16 cellular contexts compared by ENCODE assay signal in genomic region chr4:10655968-10656367, GRCh38. TPM values are rescaled to one million over a fixed set of nuclear protein-coding genes. Genes with fewer than 3 reads are reported as not detected.
DNase-seq lines count a peak whose midpoint lies in the region; ATAC-seq and TF ChIP-seq lines count a peak whose summit lies in the region.
"Had no signal": no experiment of that assay in that cellular context is flagged by ENCODE, and none has a peak within 500 bp of the region (broad histone marks: within the 10 kb centered on the region; RNA-seq: fewer than 3 reads in every experiment).

No MANE protein-coding gene starts in this region.

- DNase-seq in HFFc6 (peak; percentile 36), foreskin fibroblast (peak; percentile 62 to 81), right lobe of liver (no peak), NCI-H1694 (lab: John Stamatoyannopoulos, UW) (no peak)
- DNase-seq: activated CD4-positive, alpha-beta T cell treated with anti-CD3 and anti-CD28 coated beads, Interleukin-2, amount 10 ng/mL, durations not matched to agents 7 days and 5 days; DMS 273 treated with DMSO at 0.1 percent for 48 hours; NCI-H187 treated with DMSO at 0.1 percent for 48 hours; stimulated activated CD8-positive, alpha-beta memory T cell treated with anti-CD3 and anti-CD28 coated beads, Interleukin-4, amount 100 ng/mL, for 48 hours had no signal

- no peaks in the 10 kb centered on the region for H3K36me3 Mint-ChIP-seq in HFFc6 (ENCODE audit: low read depth)
- no peaks in the 10 kb centered on the region for H3K36me3 Mint-ChIP-seq in activated T-helper 17 cell treated with anti-CD3 and anti-CD28 coated beads, Interleukin-2, amount 50 U/mL, for 72 hours (ENCODE audit: low read depth)
- H3K36me3 Mint-ChIP-seq: brain had no signal

- TF ChIP-seq POLR2A in right lobe of liver (IDR thresholded peaks at IDR 0.05) = no peak

- H3K4me3 Mint-ChIP-seq in HFFc6 = peak overlapping the region; percentile 72
- H3K4me3 Mint-ChIP-seq in activated T-helper 17 cell treated with anti-CD3 and anti-CD28 coated beads, Interleukin-2, amount 50 U/mL, for 72 hours = peak overlapping the region; percentile 43
- H3K4me3 Mint-ChIP-seq: activated CD4-positive, alpha-beta T cell treated with anti-CD3 and anti-CD28 coated beads, Interleukin-2, amount 10 ng/mL, durations not matched to agents 7 days and 5 days; brain; memory B cell had no signal

- peak; percentile 59 for ATAC-seq in activated T-helper 17 cell treated with anti-CD3 and anti-CD28 coated beads, Interleukin-2, amount 50 U/mL, for 72 hours (replicated peaks)
- ATAC-seq in right lobe of liver (no peak), GM18502 (IDR thresholded peaks at IDR 0.05; ENCODE audit: poor library complexity, unreplicated experiment) (no peak), HG03175 (IDR thresholded peaks at IDR 0.05; ENCODE audit: unreplicated experiment) (no peak)
- ATAC-seq: sciatic nerve had no signal

- H3K4me1 ChIP-seq in right lobe of liver = no peaks in the 10 kb centered on the region

- peak overlapping the region; percentile 36; the same call in 1 of the 2 replicates for H3K27ac Mint-ChIP-seq in HFFc6
- peak overlapping the region; percentile 10 for H3K27ac Mint-ChIP-seq in activated T-helper 17 cell treated with anti-CD3 and anti-CD28 coated beads, Interleukin-2, amount 50 U/mL, for 72 hours
- H3K27ac Mint-ChIP-seq: activated CD4-positive, alpha-beta T cell treated with anti-CD3 and anti-CD28 coated beads, Interleukin-2, amount 10 ng/mL, durations not matched to agents 7 days and 5 days; brain; memory B cell had no signal

- peaks cover 0 to 7% of the 10 kb centered on the region in 2 donors for H3K27me3 ChIP-seq in right lobe of liver

- no peaks in the 10 kb centered on the region for H3K9me3 Mint-ChIP-seq in HFFc6
- H3K9me3 Mint-ChIP-seq in activated T-helper 17 cell treated with anti-CD3 and anti-CD28 coated beads, Interleukin-2, amount 50 U/mL, for 72 hours = peaks cover 3% of the 10 kb centered on the region

- peaks cover 34% of the 10 kb centered on the region for H3K4me1 Mint-ChIP-seq in HFFc6 (ENCODE audit: low read depth)
- peaks cover 6% of the 10 kb centered on the region for H3K4me1 Mint-ChIP-seq in activated T-helper 17 cell treated with anti-CD3 and anti-CD28 coated beads, Interleukin-2, amount 50 U/mL, for 72 hours

- no peaks in the 10 kb centered on the region for H3K36me3 ChIP-seq in right lobe of liver

- WGBS in right lobe of liver (ENCODE audit: insufficient coverage, low coverage, low lambda C conversion rate, missing lambda C conversion rate) = 51% methylated on average over 6 of the region's 6 CpGs

- H3K27ac ChIP-seq in C4-2B (peak overlapping the region; percentile 67), right lobe of liver (no peak overlapping the region)
- H3K27ac ChIP-seq: HL-60 had no signal

- H3K4me3 ChIP-seq in foreskin fibroblast (ENCODE audit: low read depth in 1 of 2, low read length in 2 of 2) (no peak overlapping the region), right lobe of liver (no peak overlapping the region)

- no peak for TF ChIP-seq CTCF in C4-2B (conservative IDR thresholded peaks at IDR 0.05)
- TF ChIP-seq CTCF in HFFc6 (IDR thresholded peaks at IDR 0.05) = no peak
- no peak for TF ChIP-seq CTCF in foreskin fibroblast (IDR thresholded peaks at IDR 0.05; ENCODE audit: low read depth, low read length)
- no peak for TF ChIP-seq CTCF in right lobe of liver (IDR thresholded peaks at IDR 0.05)

- intact Hi-C loops in right lobe of liver (cut with DNase I) = no loop called here

- no peaks in the 10 kb centered on the region for H3K9me3 ChIP-seq in right lobe of liver

- peaks cover 13% of the 10 kb centered on the region for H3K27me3 Mint-ChIP-seq in HFFc6 (ENCODE audit: insufficient read depth)
- peaks cover 6% of the 10 kb centered on the region for H3K27me3 Mint-ChIP-seq in activated T-helper 17 cell treated with anti-CD3 and anti-CD28 coated beads, Interleukin-2, amount 50 U/mL, for 72 hours
- H3K27me3 Mint-ChIP-seq: brain, memory B cell had no signal

RNA-seq across cellular contexts. Expression of gene CLNK, which starts 28.6 kb away (rescaled TPM):
- not detected for total RNA-seq in HFFc6 (2021; fragmentation: NEBNext Ultra II Directional; extraction: Animal tissue kit (Norgen Biotek cat#: 25700))
- not detected for total RNA-seq in activated T-helper 17 cell treated with anti-CD3 and anti-CD28 coated beads, Interleukin-2, amount 50 U/mL, for 72 hours
- not detected for total RNA-seq in right lobe of liver
- total RNA-seq: activated CD4-positive, alpha-beta T cell treated with anti-CD3 and anti-CD28 coated beads, Interleukin-2, amount 10 ng/mL, durations not matched to agents 7 days and 5 days; sciatic nerve had no signal

Comparison
In these comparisons a context has a peak if more than half of its experiments do, and no peak if none do; other contexts are left out.
1. DNase-seq: peak in HFFc6 (single experiment) and foreskin fibroblast (2 of 2); none in right lobe of liver (0 of 3) and NCI-H1694 (single experiment).